ENCODE assay signal across 8 cellular contexts in the genomic region with DNA sequence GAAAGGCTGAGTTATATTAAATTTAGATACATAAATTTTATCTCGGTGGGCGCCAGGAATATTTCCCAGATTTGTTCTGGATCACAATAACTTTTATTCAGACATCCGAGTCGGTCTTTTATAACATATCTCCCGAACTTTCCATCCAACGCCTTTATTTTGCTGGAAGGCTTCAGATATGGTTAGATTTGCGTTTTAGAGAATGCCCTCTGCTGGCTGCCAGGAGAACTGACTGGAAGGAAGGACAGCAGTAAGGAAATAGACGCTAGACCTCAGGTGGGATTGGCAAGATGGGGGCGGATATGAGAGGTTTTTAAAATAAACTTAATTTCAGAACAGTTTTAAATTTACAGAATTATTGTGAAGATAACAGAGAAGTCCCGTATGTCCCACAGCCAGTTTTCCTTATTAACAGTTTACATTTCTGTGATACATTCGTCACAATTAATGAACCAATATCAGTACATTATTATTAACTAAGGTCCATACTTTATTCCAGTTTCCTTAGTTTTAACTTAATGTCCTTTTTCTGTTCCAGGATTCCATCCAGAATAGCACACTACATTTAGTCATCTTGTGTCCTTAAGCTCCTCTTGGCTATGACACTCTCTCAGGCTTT. TPM values are rescaled to one million over a fixed set of nuclear protein-coding genes. Genes with fewer than 3 reads are reported as not detected.
DNase-seq lines count a peak whose midpoint lies in the region; ATAC-seq and TF ChIP-seq lines count a peak whose summit lies in the region.

No MANE protein-coding gene starts in this region.

- no peak for ATAC-seq in HG03565 (IDR thresholded peaks at IDR 0.05; ENCODE audit: unreplicated experiment)

- TF ChIP-seq RAD21 in Ishikawa (IDR thresholded peaks at IDR 0.05; ENCODE audit: low read depth) = peak; percentile 40

- H3K27ac ChIP-seq in spleen = peak overlapping the region; percentile 58 to 83 (median 75)

- peaks cover 0 to 48% (median 18%) of the 10 kb centered on the region in 6 donors for H3K4me1 ChIP-seq in spleen

- 10 to 21% (median 11%) methylated on average over 11 of the region's 11 CpGs for WGBS in spleen, 5 donors

- TF ChIP-seq CTCF in spleen (IDR thresholded peaks at IDR 0.05 in 8 of 11, conservative IDR thresholded peaks at IDR 0.05 in 3 of 11) = peak; percentile 58 to 86 (median 75)

- H3K9me3 ChIP-seq in spleen = no peaks in the 10 kb centered on the region

- H3K36me3 ChIP-seq in spleen = peaks cover 0 to 35% (median 3%) of the 10 kb centered on the region in 6 donors

- peak overlapping the region; percentile 5 to 63 (median 29) for H3K4me3 ChIP-seq in spleen

- no peak for TF ChIP-seq EP300 in Ishikawa (IDR thresholded peaks at IDR 0.05; ENCODE audit: borderline replicate concordance)

- DNase-seq in DMS79 (lab: John Stamatoyannopoulos, UW) (peak; percentile 5), OCI-M1 (lab: John Stamatoyannopoulos, UW) (peak; percentile 59), T47D (ENCODE audit: low read depth in 1 of 2, low spot score in 1 of 2) (peak; percentile 44 to 62), inferior parietal cortex (ENCODE audit: extremely low spot score) (peak; percentile 63), spleen (peak; percentile 60), islet precursor cell (no peak)

- no peaks in the 10 kb centered on the region for H3K27me3 ChIP-seq in spleen (replicated peaks in 1 of 7)

- in situ Hi-C loops in T47D (cut with HindIII; ENCODE audit: low pct_unique_long_range_greater_than_20kb, low sequenced_read_pairs) = no loop called here

- intact Hi-C loops in spleen (cut with DNase I; ENCODE audit: low total_unique reads) = no loop called here

- TF ChIP-seq POLR2A in spleen (IDR thresholded peaks at IDR 0.05) = no peak

TF ChIP-seq in Ishikawa, 13 proteins besides CTCF, POLR2A, EP300 and RAD21:
- TF ChIP-seq TAF1 (IDR thresholded peaks at IDR 0.05; ENCODE audit: low read depth) (no peak), EGR1 (IDR thresholded peaks at IDR 0.05) (no peak), CREB1 (IDR thresholded peaks at IDR 0.05; ENCODE audit: low read depth) (no peak), CEBPB (IDR thresholded peaks at IDR 0.05) (no peak), TCF12 (IDR thresholded peaks at IDR 0.05; ENCODE audit: low read depth) (no peak), NFIC (IDR thresholded peaks at IDR 0.05) (no peak), YY1 (IDR thresholded peaks at IDR 0.05; ENCODE audit: low read depth) (no peak), FOXM1 (IDR thresholded peaks at IDR 0.05; ENCODE audit: borderline replicate concordance, low read depth) (no peak)
- TF ChIP-seq, protein P1, sequence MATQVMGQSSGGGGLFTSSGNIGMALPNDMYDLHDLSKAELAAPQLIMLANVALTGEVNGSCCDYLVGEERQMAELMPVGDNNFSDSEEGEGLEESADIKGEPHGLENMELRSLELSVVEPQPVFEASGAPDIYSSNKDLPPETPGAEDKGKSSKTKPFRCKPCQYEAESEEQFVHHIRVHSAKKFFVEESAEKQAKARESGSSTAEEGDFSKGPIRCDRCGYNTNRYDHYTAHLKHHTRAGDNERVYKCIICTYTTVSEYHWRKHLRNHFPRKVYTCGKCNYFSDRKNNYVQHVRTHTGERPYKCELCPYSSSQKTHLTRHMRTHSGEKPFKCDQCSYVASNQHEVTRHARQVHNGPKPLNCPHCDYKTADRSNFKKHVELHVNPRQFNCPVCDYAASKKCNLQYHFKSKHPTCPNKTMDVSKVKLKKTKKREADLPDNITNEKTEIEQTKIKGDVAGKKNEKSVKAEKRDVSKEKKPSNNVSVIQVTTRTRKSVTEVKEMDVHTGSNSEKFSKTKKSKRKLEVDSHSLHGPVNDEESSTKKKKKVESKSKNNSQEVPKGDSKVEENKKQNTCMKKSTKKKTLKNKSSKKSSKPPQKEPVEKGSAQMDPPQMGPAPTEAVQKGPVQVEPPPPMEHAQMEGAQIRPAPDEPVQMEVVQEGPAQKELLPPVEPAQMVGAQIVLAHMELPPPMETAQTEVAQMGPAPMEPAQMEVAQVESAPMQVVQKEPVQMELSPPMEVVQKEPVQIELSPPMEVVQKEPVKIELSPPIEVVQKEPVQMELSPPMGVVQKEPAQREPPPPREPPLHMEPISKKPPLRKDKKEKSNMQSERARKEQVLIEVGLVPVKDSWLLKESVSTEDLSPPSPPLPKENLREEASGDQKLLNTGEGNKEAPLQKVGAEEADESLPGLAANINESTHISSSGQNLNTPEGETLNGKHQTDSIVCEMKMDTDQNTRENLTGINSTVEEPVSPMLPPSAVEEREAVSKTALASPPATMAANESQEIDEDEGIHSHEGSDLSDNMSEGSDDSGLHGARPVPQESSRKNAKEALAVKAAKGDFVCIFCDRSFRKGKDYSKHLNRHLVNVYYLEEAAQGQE (IDR thresholded peaks at IDR 0.05; ENCODE audit: low read depth) = no peak
- TF ChIP-seq, protein P2, sequence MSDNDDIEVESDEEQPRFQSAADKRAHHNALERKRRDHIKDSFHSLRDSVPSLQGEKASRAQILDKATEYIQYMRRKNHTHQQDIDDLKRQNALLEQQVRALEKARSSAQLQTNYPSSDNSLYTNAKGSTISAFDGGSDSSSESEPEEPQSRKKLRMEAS (IDR thresholded peaks at IDR 0.05) = no peak

RNA-seq across cellular contexts. Expression of a gene that starts 4.6 kb away (rescaled TPM):
- 10 to 100 TPM; 14.0 to 34.5 (median 19.3) TPM for total RNA-seq in spleen
- 1 to 10 TPM; 4.4 to 8.4 (median 6.1) TPM for polyA plus RNA-seq in spleen

RNA-seq across cellular contexts. Expression of a gene that starts 7.2 kb away (rescaled TPM):
- 10 to 100 TPM; 28.6 to 60.0 (median 51.7) TPM for total RNA-seq in spleen
- 10 to 100 TPM; 35.6 to 65.8 (median 58.6) TPM for polyA plus RNA-seq in spleen

RNA-seq across cellular contexts. Expression of a gene that starts 40.7 kb away (rescaled TPM):
- 1 to 10 TPM; 1.8 to 4.4 (median 2.8) TPM for total RNA-seq in spleen
- 1 to 10 TPM in 1 of 3 donors, under 1 TPM in 2; 0.44 to 1.1 (median 0.83) TPM for polyA plus RNA-seq in spleen
